ENCODE assay signal across 14 cellular contexts in the genomic region with DNA sequence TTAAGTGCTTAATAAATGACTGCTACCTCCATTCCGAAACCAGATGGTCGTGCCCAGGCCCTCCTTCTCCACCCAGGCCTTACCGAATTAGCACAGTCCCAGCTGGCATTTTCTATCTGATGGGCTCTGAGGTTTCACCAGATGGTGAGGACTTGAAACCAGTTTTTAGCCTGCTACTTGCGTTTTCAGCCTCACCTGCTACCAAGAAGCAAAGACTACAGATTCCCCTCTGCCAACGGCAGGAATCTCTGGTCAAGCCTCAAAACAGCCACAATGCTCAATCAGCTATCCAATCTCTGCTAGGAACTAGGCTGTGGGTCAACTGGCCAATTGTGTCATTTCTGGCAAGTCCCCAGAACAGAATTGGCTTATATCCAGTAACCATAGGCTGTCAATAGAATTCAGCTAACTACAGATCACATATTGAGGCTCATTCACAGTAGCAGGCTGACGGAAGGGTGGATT. TPM values are rescaled to one million over a fixed set of nuclear protein-coding genes. Genes with fewer than 3 reads are reported as not detected.
DNase-seq lines count a peak whose midpoint lies in the region; ATAC-seq and TF ChIP-seq lines count a peak whose summit lies in the region.
"Had no signal": no experiment of that assay in that cellular context is flagged by ENCODE, and none has a peak within 500 bp of the region (broad histone marks: within the 10 kb centered on the region; RNA-seq: fewer than 3 reads in every experiment).

No MANE protein-coding gene starts in this region.

- H3K27me3 ChIP-seq in left ventricle myocardium inferior (ENCODE audit: low read depth) (no peaks in the 10 kb centered on the region), upper lobe of right lung (no peaks in the 10 kb centered on the region)
- H3K27me3 ChIP-seq: uterus had no signal

- no peaks in the 10 kb centered on the region for H3K9me3 ChIP-seq in left ventricle myocardium inferior (replicated peaks)
- no peaks in the 10 kb centered on the region for H3K9me3 ChIP-seq in upper lobe of right lung
- H3K9me3 ChIP-seq: uterus had no signal

- H3K4me3 ChIP-seq in left ventricle myocardium inferior (peak overlapping the region; percentile 5), upper lobe of right lung (no peak overlapping the region)
- H3K4me3 ChIP-seq: uterus had no signal

- H3K36me3 ChIP-seq in left ventricle myocardium inferior (peaks cover 13% of the 10 kb centered on the region), upper lobe of right lung (peaks cover 17% of the 10 kb centered on the region)
- H3K36me3 ChIP-seq: uterus had no signal

- no peak for DNase-seq in left ventricle myocardium inferior
- DNase-seq in Right ventricle myocardium superior, result no peak
- peak; percentile 91 for DNase-seq in RPMI8226
- peak in 1 of 2 donors; percentile 44 for DNase-seq in left colon
- peak; percentile 6 for DNase-seq in upper lobe of right lung
- no peak for DNase-seq in erythroblast (lab: John Stamatoyannopoulos, UW)
- DNase-seq in Kasumi-1 (lab: John Stamatoyannopoulos, UW), result no peak
- DNase-seq: ACHN; activated CD4-positive, alpha-beta T cell treated with anti-CD3 and anti-CD28 coated beads for 48 hours; activated gamma-delta T cell; central memory CD4-positive, alpha-beta T cell; uterus had no signal

- ATAC-seq in Right ventricle myocardium superior (ENCODE audit: poor library complexity), result no peak
- peak; percentile 11 for ATAC-seq in left colon
- ATAC-seq in upper lobe of right lung, result peak; percentile 61
- no peak for ATAC-seq in GM21529 (IDR thresholded peaks at IDR 0.05; ENCODE audit: unreplicated experiment)
- ATAC-seq: Panc1 had no signal

- TF ChIP-seq POLR2A in erythroblast (IDR thresholded peaks at IDR 0.05; ENCODE audit: low read length), result no peak

- peak overlapping the region; percentile 90 for H3K27ac ChIP-seq in left ventricle myocardium inferior (replicated peaks)
- H3K27ac ChIP-seq in upper lobe of right lung, result peak overlapping the region; percentile 53
- H3K27ac ChIP-seq: uterus had no signal

- H3K4me1 ChIP-seq in left ventricle myocardium inferior (peaks cover 80% of the 10 kb centered on the region), upper lobe of right lung (peaks cover 32% of the 10 kb centered on the region)
- H3K4me1 ChIP-seq: uterus had no signal

- TF ChIP-seq CTCF in left ventricle myocardium inferior (IDR thresholded peaks at IDR 0.05; ENCODE audit: borderline replicate concordance) (no peak), upper lobe of right lung (IDR thresholded peaks at IDR 0.05) (no peak)

- intact Hi-C loops in left ventricle myocardium inferior (cut with micrococcal nuclease) (no loop called here), Right ventricle myocardium superior (cut with DNase I) (no loop called here), left colon (cut with DNase I, micrococcal nuclease) (no loop called here), upper lobe of right lung (cut with DNase I) (no loop called here)

RNA-seq across cellular contexts. Expression of gene PECAM1, which starts 11.7 kb away (rescaled TPM):
- 106 TPM for total RNA-seq in left ventricle myocardium inferior
- 89.9 TPM for total RNA-seq in Right ventricle myocardium superior
- total RNA-seq in left colon, result 10 to 100 TPM; 42.2 to 53.7 TPM
- 631 TPM for total RNA-seq in upper lobe of right lung

Comparison
In these comparisons a context has a peak if more than half of its experiments do, and no peak if none do; other contexts are left out.
1. DNase-seq: peak in RPMI8226 (single experiment) and upper lobe of right lung (single experiment); none in left ventricle myocardium inferior (single experiment), Right ventricle myocardium superior (single experiment), erythroblast (0 of 2) and Kasumi-1 (0 of 2).
2. ATAC-seq: peak in left colon (single experiment) and upper lobe of right lung (single experiment); none in Right ventricle myocardium superior (single experiment) and GM21529 (single experiment).